In the genomic region with DNA sequence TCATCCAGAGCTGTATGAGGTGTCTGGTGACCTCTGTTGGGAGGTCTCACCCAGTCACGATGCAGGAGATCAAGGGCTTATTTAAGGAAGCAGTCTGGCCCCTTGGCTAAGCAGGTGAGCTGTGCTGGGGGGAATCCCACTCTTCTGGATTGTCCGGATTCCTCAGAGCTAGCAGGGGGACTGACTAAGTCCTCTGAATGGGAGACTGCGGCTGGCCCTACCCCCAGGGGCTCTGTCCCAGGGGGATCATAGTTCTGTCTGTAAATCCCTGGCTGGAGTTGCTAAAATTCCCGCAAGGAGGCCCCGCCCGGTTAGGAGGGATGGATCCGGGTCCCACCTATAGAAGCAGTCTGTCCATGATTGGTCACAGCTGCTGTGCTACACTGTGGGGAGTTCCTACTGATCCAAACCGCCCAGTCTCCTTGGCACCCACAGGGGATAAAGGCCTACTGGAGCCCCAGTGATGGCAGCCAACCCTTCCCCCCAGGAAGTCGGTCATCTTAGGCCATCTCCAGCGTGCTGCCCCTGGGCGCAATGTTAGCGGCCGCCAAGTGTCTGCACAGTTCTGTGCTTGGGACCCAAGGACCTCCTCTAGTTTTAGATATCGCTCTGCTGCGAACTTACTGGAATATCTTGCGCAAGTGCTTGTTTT, we compare ENCODE assay signal across 18 cellular contexts.
"Had no signal": no experiment of that assay in that cellular context is flagged by ENCODE, and none has a peak within 500 bp of the region (broad histone marks: within the 10 kb centered on the region; RNA-seq: fewer than 3 reads in every experiment).

No MANE protein-coding gene starts in this region.

- DNase-seq: activated CD4-positive, alpha-beta T cell treated with anti-CD3 and anti-CD28 coated beads for 4 hours; activated CD8-positive, alpha-beta memory T cell treated with anti-CD3 and anti-CD28 coated beads, Interleukin-2, amount 50 U/mL, for 4 hours; activated CD8-positive, alpha-beta T cell treated with anti-CD3 and anti-CD28 coated beads for 36 hours; heart right ventricle; immature natural killer cell; psoas muscle; sigmoid colon; stimulated activated CD4-positive, alpha-beta T cell treated with anti-CD3 and anti-CD28 coated beads, Interleukin-2, amount 100 ng/mL, for 48 hours; stimulated activated CD8-positive, alpha-beta memory T cell treated with anti-CD3 and anti-CD28 coated beads, Interleukin-4, amount 100 ng/mL, for 48 hours; T-cell; T1000 had no signal

- H3K36me3 ChIP-seq: breast epithelium, heart right ventricle, sigmoid colon, thoracic aorta had no signal

- H3K4me1 Mint-ChIP-seq: immature natural killer cell, nephron, T-cell had no signal

- H3K4me3 Mint-ChIP-seq: activated CD8-positive, alpha-beta T cell treated with anti-CD3 and anti-CD28 coated beads for 36 hours; immature natural killer cell; memory B cell; nephron; stimulated activated naive CD8-positive, alpha-beta T cell treated with anti-CD3 and anti-CD28 coated beads, Interleukin-15, Interleukin-2, amounts not matched to agents 100 ng/mL and 50 ng/mL, for 24 hours; T-cell had no signal

- H3K27ac Mint-ChIP-seq: activated CD8-positive, alpha-beta T cell treated with anti-CD3 and anti-CD28 coated beads for 36 hours; immature natural killer cell; memory B cell; nephron; stimulated activated naive CD8-positive, alpha-beta T cell treated with anti-CD3 and anti-CD28 coated beads, Interleukin-15, Interleukin-2, amounts not matched to agents 100 ng/mL and 50 ng/mL, for 24 hours; T-cell had no signal

- H3K27me3 Mint-ChIP-seq: activated CD8-positive, alpha-beta T cell treated with anti-CD3 and anti-CD28 coated beads for 36 hours; memory B cell; stimulated activated naive CD8-positive, alpha-beta T cell treated with anti-CD3 and anti-CD28 coated beads, Interleukin-15, Interleukin-2, amounts not matched to agents 100 ng/mL and 50 ng/mL, for 24 hours had no signal

- H3K36me3 Mint-ChIP-seq: immature natural killer cell had no signal

- H3K27ac ChIP-seq: breast epithelium, heart right ventricle, psoas muscle, sigmoid colon, SK-N-MC, thoracic aorta, VCaP had no signal

- ATAC-seq: activated CD8-positive, alpha-beta T cell treated with anti-CD3 and anti-CD28 coated beads for 36 hours; heart right ventricle; psoas muscle; T-cell had no signal

- H3K9me3 Mint-ChIP-seq: activated CD8-positive, alpha-beta T cell treated with anti-CD3 and anti-CD28 coated beads for 36 hours; memory B cell; stimulated activated naive CD8-positive, alpha-beta T cell treated with anti-CD3 and anti-CD28 coated beads, Interleukin-15, Interleukin-2, amounts not matched to agents 100 ng/mL and 50 ng/mL, for 24 hours had no signal

- H3K9me3 ChIP-seq: breast epithelium, psoas muscle, sigmoid colon, thoracic aorta had no signal

- H3K4me3 ChIP-seq: breast epithelium, heart right ventricle, psoas muscle, sigmoid colon, SK-N-MC, thoracic aorta had no signal

- H3K4me1 ChIP-seq: breast epithelium, heart right ventricle, psoas muscle, sigmoid colon had no signal

- H3K27me3 ChIP-seq: sigmoid colon had no signal
